In genomic region chr11:33317662-33318061, GRCh38 we compare ENCODE assay signal across 1 cellular context.
TF ChIP-seq lines count a peak whose summit lies in the region.

No MANE protein-coding gene starts in this region.

TF ChIP-seq in HEK293, 187 proteins besides CTCF, POLR2A, EP300 and RAD21 (continued from another document):
- TF ChIP-seq ZNF18 (tag by site-specific recombination; IDR thresholded peaks at IDR 0.05): no peak
- peak; percentile 32; the same call in 1 of the 2 replicates for TF ChIP-seq PRDM10 (tag by site-specific recombination; IDR thresholded peaks at IDR 0.05)
- no peak for TF ChIP-seq ZNF366 (tag by site-specific recombination; conservative IDR thresholded peaks at IDR 0.05)
- no peak for TF ChIP-seq ZNF274 (IDR thresholded peaks at IDR 0.05; ENCODE audit: low read length)
- no peak for TF ChIP-seq ZNF274 (tag by site-specific recombination; IDR thresholded peaks at IDR 0.05; ENCODE audit: borderline replicate concordance)
- no peak for TF ChIP-seq ZNF280D (tag by site-specific recombination; IDR thresholded peaks at IDR 0.05)
TF ChIP-seq in HEK293: peak in this region for 2.
